11 cellular contexts compared by ENCODE assay signal in genomic region chr12:12819752-12820311, GRCh38. TPM values are rescaled to one million over a fixed set of nuclear protein-coding genes. Genes with fewer than 3 reads are reported as not detected.
DNase-seq lines count a peak whose midpoint lies in the region; FAIRE-seq and TF ChIP-seq lines count a peak whose summit lies in the region.
"Had no signal": no experiment of that assay in that cellular context is flagged by ENCODE, and none has a peak within 500 bp of the region (broad histone marks: within the 10 kb centered on the region; RNA-seq: fewer than 3 reads in every experiment).

No MANE protein-coding gene starts in this region.

- no peak for FAIRE-seq in frontal cortex (lab: Jason Lieb, UNC)

- peaks cover 14% of the 10 kb centered on the region for H3K36me3 Mint-ChIP-seq in neural crest cell (ENCODE audit: low read depth)

- no peaks in the 10 kb centered on the region for H3K27me3 ChIP-seq in BJ (ENCODE audit: control insufficient read depth, insufficient read depth, low read length)
- H3K27me3 ChIP-seq: neutrophil had no signal

- peaks cover 9% of the 10 kb centered on the region for H3K36me3 ChIP-seq in BJ (ENCODE audit: control insufficient read depth, insufficient read depth, low read length)

- POLR2A ChIA-PET in BJ (lab: Charles Lee), result interaction anchor here (0.5 to 0.7 kb wide), 2 partner anchors 72 to 95 kb away, joined by 3 to 4 read pairs; partner anchors contain the start of gene GPRC5A

- H3K4me3 ChIP-seq in BJ (ENCODE audit: low read depth, low read length) (no peak overlapping the region), choroid plexus epithelial cell (ENCODE audit: low read depth, low read length) (no peak overlapping the region)

- H3K4me1 Mint-ChIP-seq in neural crest cell, result peaks cover 8% of the 10 kb centered on the region

- peak overlapping the region; percentile 36 for H3K27ac Mint-ChIP-seq in neural crest cell (ENCODE audit: unreplicated experiment)
- H3K27ac Mint-ChIP-seq: T-helper 1 cell treated with Interleukin-12 subunit alpha and Interleukin-12 subunit beta and Interleukin-4 antibody, amounts not matched to agents 30 μg/mL and 1 μg/mL, for 36 hours had no signal

- no peaks in the 10 kb centered on the region for H3K27me3 Mint-ChIP-seq in neural crest cell (ENCODE audit: low read depth)

- TF ChIP-seq CTCF in BJ (IDR thresholded peaks at IDR 0.05; ENCODE audit: insufficient read depth, low read depth, low read length) (no peak), choroid plexus epithelial cell (conservative IDR thresholded peaks at IDR 0.05; ENCODE audit: low read depth, low read length) (peak; percentile 18), neural crest cell (conservative IDR thresholded peaks at IDR 0.05) (no peak)

- peak; percentile 97 for DNase-seq in BJ (ENCODE audit: low read depth)
- peak; percentile 71 for DNase-seq in LoVo (ENCODE audit: low spot score)
- DNase-seq in choroid plexus epithelial cell (ENCODE audit: low read depth), result peak; percentile 95
- no peak for DNase-seq in neural crest cell (ENCODE audit: low read depth, low spot score)
- no peak for DNase-seq in SIG-M5 (lab: John Stamatoyannopoulos, UW)
- no peak for DNase-seq in frontal cortex (ENCODE audit: low spot score in 2 of 2)
- DNase-seq in RPMI8226, result no peak
- no peak for DNase-seq in Kasumi-1 (lab: John Stamatoyannopoulos, UW)
- DNase-seq: substantia nigra had no signal

- CTCF ChIA-PET in BJ (lab: Yijun Ruan, JAX), result interaction anchor here (0.9 to 5.8 kb wide), 6 partner anchors 17 to 164 kb away, joined by 3 to 39 read pairs (median 4); no protein-coding TSS in a partner anchor

- no peak overlapping the region for H3K4me3 Mint-ChIP-seq in neural crest cell
- H3K4me3 Mint-ChIP-seq: T-helper 1 cell treated with Interleukin-12 subunit alpha and Interleukin-12 subunit beta and Interleukin-4 antibody, amounts not matched to agents 30 μg/mL and 1 μg/mL, for 36 hours had no signal

- no peaks in the 10 kb centered on the region for H3K9me3 Mint-ChIP-seq in neural crest cell
- H3K9me3 Mint-ChIP-seq: T-helper 1 cell treated with Interleukin-12 subunit alpha and Interleukin-12 subunit beta and Interleukin-4 antibody, amounts not matched to agents 30 μg/mL and 1 μg/mL, for 36 hours had no signal

RNA-seq across cellular contexts. Expression of gene DDX47, which starts 6.7 kb away (rescaled TPM):
- 47.9 and 68.9 TPM in 2 replicates for polyA plus RNA-seq in BJ (2011; rRNA removed)
- polyA minus RNA-seq in BJ (2011; rRNA and poly(A)+ RNA removed), result 38.0 and 40.1 TPM in 2 replicates
- total RNA-seq in neural crest cell (69.3 and 70.9 TPM in 2 replicates), frontal cortex (62.4 TPM)

RNA-seq across cellular contexts. Expression of gene APOLD1, which starts 34.4 kb away (rescaled TPM):
- 7.2 and 8.7 TPM in 2 replicates for polyA plus RNA-seq in BJ (2011; rRNA removed)
- polyA minus RNA-seq in BJ (2011; rRNA and poly(A)+ RNA removed), result 6.0 and 7.0 TPM in 2 replicates
- total RNA-seq in neural crest cell (4.8 and 6.0 TPM in 2 replicates), frontal cortex (20.0 TPM)

Comparison
In these comparisons a context has a peak if more than half of its experiments do, and no peak if none do; other contexts are left out.
1. DNase-seq: peak in BJ (single experiment), LoVo (single experiment) and choroid plexus epithelial cell (single experiment); none in neural crest cell (single experiment), SIG-M5 (single experiment), frontal cortex (0 of 2), RPMI8226 (single experiment) and Kasumi-1 (0 of 2).